10 cellular contexts compared by ENCODE assay signal in the genomic region with DNA sequence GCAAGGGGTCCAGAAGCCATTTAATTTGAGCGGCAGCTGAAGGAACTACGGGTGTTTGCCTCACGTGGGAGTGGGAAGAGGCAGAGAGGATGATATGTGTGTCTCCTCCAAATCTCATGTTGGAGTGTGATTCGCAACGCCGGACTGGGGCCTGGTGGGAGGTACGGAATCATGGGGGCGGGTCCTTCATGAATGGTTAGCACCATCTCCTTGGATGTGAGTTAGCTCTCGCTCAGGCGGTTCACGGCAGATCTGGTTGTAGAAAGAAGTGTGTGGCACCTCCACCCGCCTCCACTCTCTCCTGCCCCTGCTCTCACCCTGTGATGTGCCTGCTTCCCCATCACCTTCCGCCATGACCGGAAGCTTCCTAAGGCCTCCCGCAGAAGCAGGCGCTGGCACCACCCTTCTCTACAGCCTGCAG.
"Had no signal": no experiment of that assay in that cellular context is flagged by ENCODE, and none has a peak within 500 bp of the region (broad histone marks: within the 10 kb centered on the region; RNA-seq: fewer than 3 reads in every experiment).

No MANE protein-coding gene starts in this region.

- ATAC-seq: activated CD8-positive, alpha-beta T cell treated with anti-CD3 and anti-CD28 coated beads, Interleukin-2, amount 10 ng/mL, durations not matched to agents 7 days and 5 days; body of pancreas; lower lobe of right lung; natural killer cell had no signal

- H3K27me3 ChIP-seq: body of pancreas, upper lobe of left lung had no signal

- H3K9me3 ChIP-seq: body of pancreas, lower lobe of right lung, upper lobe of left lung had no signal

- DNase-seq: activated CD4-positive, alpha-beta T cell treated with anti-CD3 and anti-CD28 coated beads, Interleukin-2, amount 10 ng/mL, durations not matched to agents 24 days and 14 days; activated CD8-positive, alpha-beta T cell treated with anti-CD3 and anti-CD28 coated beads, Interleukin-2, amount 10 ng/mL, durations not matched to agents 7 days and 5 days; activated naive CD4-positive, alpha-beta T cell treated with anti-CD3 and anti-CD28 coated beads for 36 hours; body of pancreas; immature natural killer cell; retina; T1000 had no signal

- H3K36me3 ChIP-seq: lower lobe of right lung, upper lobe of left lung had no signal

- H3K4me3 ChIP-seq: body of pancreas, lower lobe of right lung, upper lobe of left lung had no signal

- H3K27ac ChIP-seq: body of pancreas, lower lobe of right lung, upper lobe of left lung had no signal
